Comparison of ENCODE assay signal across 8 cellular contexts in genomic region chr12:126874427-126875026, GRCh38.
DNase-seq lines count a peak whose midpoint lies in the region; ATAC-seq, FAIRE-seq and TF ChIP-seq lines count a peak whose summit lies in the region.

No MANE protein-coding gene starts in this region.

- H3K27ac ChIP-seq in Panc1 (ENCODE audit: low read length) = no peak overlapping the region
- H3K27ac ChIP-seq in parathyroid adenoma = no peak overlapping the region
- H3K27ac ChIP-seq in upper lobe of left lung = no peak overlapping the region

- no peaks in the 10 kb centered on the region for H3K9me3 ChIP-seq in Panc1 (ENCODE audit: control insufficient read depth, insufficient read depth, low read depth, low read length)
- H3K9me3 ChIP-seq in parathyroid adenoma (ENCODE audit: control insufficient read depth, low read length) = no peaks in the 10 kb centered on the region
- H3K9me3 ChIP-seq in upper lobe of left lung = no peaks in the 10 kb centered on the region

- TF ChIP-seq EP300 in upper lobe of left lung (IDR thresholded peaks at IDR 0.05) = no peak

- no peaks in the 10 kb centered on the region for H3K79me2 ChIP-seq in parathyroid adenoma

- in situ Hi-C loops in Panc1 (cut with HindIII; ENCODE audit: low pct_unique_long_range_greater_than_20kb, low sequenced_read_pairs) = no loop called here

- peaks cover 0 to 3% (median 0%) of the 10 kb centered on the region in 7 donors for H3K9me3 Mint-ChIP-seq in CD14-positive monocyte
- no peaks in the 10 kb centered on the region for H3K9me3 Mint-ChIP-seq in activated T-helper 1 cell treated with anti-CD3 and anti-CD28 coated beads, Interleukin-12 subunit alpha, Interleukin-12 subunit beta, Interleukin-2, Interleukin-4 antibody, amounts not matched to agents 30 ng/mL and 10 ng/mL and 1 ng/mL, durations not matched to agents 14 hours and 24 hours and 36 hours

- H3K4me3 Mint-ChIP-seq in CD14-positive monocyte = no peak overlapping the region
- no peak overlapping the region for H3K4me3 Mint-ChIP-seq in activated T-helper 1 cell treated with anti-CD3 and anti-CD28 coated beads, Interleukin-12 subunit alpha, Interleukin-12 subunit beta, Interleukin-2, Interleukin-4 antibody, amounts not matched to agents 30 ng/mL and 10 ng/mL and 1 ng/mL, durations not matched to agents 14 hours and 24 hours and 36 hours

- intact Hi-C loops in CD14-positive monocyte (cut with micrococcal nuclease) (loop anchor here (5.0 to 10.0 kb wide), 2 partner anchors 1690 to 1692 kb away; partner anchors contain the start of gene TMEM132B (in 1 of the 2)), Panc1 (cut with micrococcal nuclease; ENCODE audit: unreplicated experiment) (loop anchor here (10.0 kb wide), 1 partner anchor 800 kb away; no protein-coding TSS in a partner anchor)
- intact Hi-C loops in activated T-helper 1 cell treated with anti-CD3 and anti-CD28 coated beads, Interleukin-12 subunit alpha, Interleukin-12 subunit beta, Interleukin-2, Interleukin-4 antibody, amounts not matched to agents 30 ng/mL and 10 ng/mL and 1 ng/mL, durations not matched to agents 14 hours and 24 hours and 36 hours (cut with micrococcal nuclease) = loop anchor here (2.0 kb wide), 1 partner anchor 90 kb away; no protein-coding TSS in a partner anchor

- TF ChIP-seq CTCF in CD14-positive monocyte (IDR thresholded peaks at IDR 0.05) (peak; percentile 80), Panc1 (IDR thresholded peaks at IDR 0.05) (peak; percentile 91), parathyroid adenoma (IDR thresholded peaks at IDR 0.05) (peak; percentile 61), upper lobe of left lung (IDR thresholded peaks at IDR 0.05) (peak; percentile 59 to 83 (median 74))

- no peaks in the 10 kb centered on the region for H3K27me3 Mint-ChIP-seq in CD14-positive monocyte (ENCODE audit: low read depth in 3 of 3)
- H3K27me3 Mint-ChIP-seq in activated T-helper 1 cell treated with anti-CD3 and anti-CD28 coated beads, Interleukin-12 subunit alpha, Interleukin-12 subunit beta, Interleukin-2, Interleukin-4 antibody, amounts not matched to agents 30 ng/mL and 10 ng/mL and 1 ng/mL, durations not matched to agents 14 hours and 24 hours and 36 hours (ENCODE audit: insufficient read depth) = no peaks in the 10 kb centered on the region

- no peak for FAIRE-seq in frontal cortex (lab: Jason Lieb, UNC)

- H2AFZ ChIP-seq in parathyroid adenoma = no peak overlapping the region

- no peaks in the 10 kb centered on the region for H3K36me3 Mint-ChIP-seq in CD14-positive monocyte
- H3K36me3 Mint-ChIP-seq in activated T-helper 1 cell treated with anti-CD3 and anti-CD28 coated beads, Interleukin-12 subunit alpha, Interleukin-12 subunit beta, Interleukin-2, Interleukin-4 antibody, amounts not matched to agents 30 ng/mL and 10 ng/mL and 1 ng/mL, durations not matched to agents 14 hours and 24 hours and 36 hours (ENCODE audit: low read depth) = no peaks in the 10 kb centered on the region

- H3K4me1 Mint-ChIP-seq in CD14-positive monocyte = no peaks in the 10 kb centered on the region
- no peaks in the 10 kb centered on the region for H3K4me1 Mint-ChIP-seq in activated T-helper 1 cell treated with anti-CD3 and anti-CD28 coated beads, Interleukin-12 subunit alpha, Interleukin-12 subunit beta, Interleukin-2, Interleukin-4 antibody, amounts not matched to agents 30 ng/mL and 10 ng/mL and 1 ng/mL, durations not matched to agents 14 hours and 24 hours and 36 hours (ENCODE audit: low read depth)

- no peak for TF ChIP-seq POLR2A in upper lobe of left lung (IDR thresholded peaks at IDR 0.05)

- 26 to 28% methylated on average over 8 of the region's 8 CpGs for WGBS in upper lobe of left lung, 2 donors

- H3K4me1 ChIP-seq in Panc1 (ENCODE audit: control insufficient read depth, insufficient read depth, low read length) (no peaks in the 10 kb centered on the region), parathyroid adenoma (no peaks in the 10 kb centered on the region), upper lobe of left lung (no peaks in the 10 kb centered on the region)

- no peak overlapping the region for H3K9ac ChIP-seq in parathyroid adenoma

- BruUV-seq in Panc1 (replicated peaks; lab: Mats Ljungman, UMichigan) = no TSS peak

- H3K27me3 ChIP-seq in Panc1 (ENCODE audit: control insufficient read depth, insufficient read depth, low read length) (no peaks in the 10 kb centered on the region), parathyroid adenoma (ENCODE audit: control insufficient read depth, insufficient read depth, low read length) (no peaks in the 10 kb centered on the region), upper lobe of left lung (no peaks in the 10 kb centered on the region)

- ATAC-seq in HG03565 (IDR thresholded peaks at IDR 0.05; ENCODE audit: unreplicated experiment) = peak; percentile 92
- peak; percentile 82 for ATAC-seq in Panc1
- peak in 1 of 2 donors; percentile 71 for ATAC-seq in upper lobe of left lung (ENCODE audit: low FRiP score in 2 of 2)

- H3K4me2 ChIP-seq in parathyroid adenoma (ENCODE audit: low read length) = no peak overlapping the region

- H3K36me3 ChIP-seq in Panc1 (ENCODE audit: control insufficient read depth, insufficient read depth, low read length) (no peaks in the 10 kb centered on the region), parathyroid adenoma (ENCODE audit: control insufficient read depth, insufficient read depth, low read length) (no peaks in the 10 kb centered on the region), upper lobe of left lung (no peaks in the 10 kb centered on the region)

- H3K27ac Mint-ChIP-seq in CD14-positive monocyte = no peak overlapping the region
- H3K27ac Mint-ChIP-seq in activated T-helper 1 cell treated with anti-CD3 and anti-CD28 coated beads, Interleukin-12 subunit alpha, Interleukin-12 subunit beta, Interleukin-2, Interleukin-4 antibody, amounts not matched to agents 30 ng/mL and 10 ng/mL and 1 ng/mL, durations not matched to agents 14 hours and 24 hours and 36 hours = no peak overlapping the region

- no peak overlapping the region for H3K4me3 ChIP-seq in Panc1 (ENCODE audit: low read depth in 2 of 2, low read length in 2 of 2)
- no peak overlapping the region for H3K4me3 ChIP-seq in parathyroid adenoma (ENCODE audit: low read depth, low read length)
- H3K4me3 ChIP-seq in upper lobe of left lung = no peak overlapping the region

- POLR2A ChIA-PET in Panc1 (lab: Charles Lee) = no interaction called here

- CTCF ChIA-PET in Panc1 (lab: Charles Lee) = interaction anchor here (0.6 kb wide), 1 partner anchor 890 kb away, joined by 8 read pairs; no protein-coding TSS in a partner anchor

- DNase-seq in CD14-positive monocyte (ENCODE audit: low spot score) (no peak), GM19238 (ENCODE audit: insufficient read length, low spot score) (peak; percentile 40), Panc1 (ENCODE audit: low read depth, low spot score) (peak; percentile 22), frontal cortex (ENCODE audit: low spot score in 2 of 2) (peak; percentile 26 to 64), upper lobe of left lung (peak; percentile 28 to 87)
- DNase-seq in activated T-helper 1 cell treated with anti-CD3 and anti-CD28 coated beads, Interleukin-12 subunit alpha, Interleukin-12 subunit beta, Interleukin-2, Interleukin-4 antibody, amounts not matched to agents 30 ng/mL and 10 ng/mL and 1 ng/mL, durations not matched to agents 14 hours and 24 hours and 36 hours (ENCODE audit: low spot score) = peak; percentile 22
